Comparison of ENCODE assay signal across 1 cellular context in the genomic region with DNA sequence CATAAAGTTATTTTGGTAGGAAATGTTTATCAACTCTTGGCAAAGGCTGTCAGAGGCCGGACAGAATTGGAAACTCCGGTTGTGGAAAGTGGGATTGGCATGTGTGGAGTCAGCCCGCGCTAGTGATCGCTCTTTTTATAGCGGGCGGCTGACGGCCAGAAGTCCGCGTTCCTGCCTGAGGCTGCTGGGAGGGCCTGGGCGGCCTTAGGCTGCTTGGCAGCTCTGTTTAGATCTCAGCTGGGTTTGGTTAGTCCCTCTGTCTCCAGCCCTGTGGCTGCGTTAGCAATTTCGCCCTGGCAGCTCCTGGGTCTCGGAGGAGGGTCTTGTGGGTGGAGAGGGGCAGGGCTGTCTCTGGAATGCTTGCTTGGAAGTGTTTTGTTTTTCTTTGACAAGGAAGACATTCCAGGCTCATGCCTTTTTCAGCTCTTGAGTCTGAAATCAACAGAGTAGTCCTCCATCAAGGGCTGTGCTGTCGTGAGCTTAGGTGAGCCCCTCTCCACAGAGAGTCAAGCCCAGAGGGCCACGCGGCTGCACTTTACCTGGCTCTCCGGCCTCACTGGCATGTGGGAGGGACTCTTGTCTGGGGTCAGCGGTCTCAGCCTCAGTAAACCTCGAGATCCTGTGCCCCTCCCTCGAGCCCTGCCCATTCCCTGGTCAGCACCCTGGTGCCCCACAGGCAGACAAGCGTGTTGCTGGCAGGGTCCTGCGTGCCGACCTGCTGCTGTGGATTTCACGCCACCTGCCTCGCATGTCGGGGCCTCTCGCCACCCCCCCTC.
TF ChIP-seq lines count a peak whose summit lies in the region.

No MANE protein-coding gene starts in this region.

TF ChIP-seq in SK-N-SH treated with all-trans-retinoic acid at 6 μM for 48 hours, 23 proteins besides CTCF, POLR2A, EP300 and RAD21 (continued from another document):
- TF ChIP-seq ZNF565 (CRISPR knock-in tag; conservative IDR thresholded peaks at IDR 0.05; ENCODE audit: low read depth) (no peak), BACH2 (CRISPR knock-in tag; IDR thresholded peaks at IDR 0.05; ENCODE audit: borderline replicate concordance) (no peak)
TF ChIP-seq in SK-N-SH treated with all-trans-retinoic acid at 6 μM for 48 hours: peak in this region for 0.
